ENCODE assay signal across 19 cellular contexts in the genomic region with DNA sequence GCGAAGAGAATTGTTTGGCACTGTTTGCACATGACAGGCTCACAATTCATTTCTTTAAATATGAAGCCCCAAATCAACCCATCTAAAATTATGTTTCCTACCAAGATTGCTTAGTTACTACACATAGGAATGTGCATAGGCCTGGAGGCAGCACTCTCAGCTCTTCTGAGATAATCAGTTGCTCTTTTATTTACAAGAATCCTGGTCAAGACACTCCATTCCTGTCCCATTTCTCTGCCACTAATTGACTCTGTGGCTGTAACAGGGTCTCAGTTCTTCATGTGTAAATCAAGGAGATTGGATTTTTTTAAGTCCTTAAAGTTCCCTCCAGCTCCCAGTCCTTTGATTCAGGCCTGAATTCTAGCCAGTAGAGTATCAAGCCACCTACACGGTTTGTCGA.
"Had no signal": no experiment of that assay in that cellular context is flagged by ENCODE, and none has a peak within 500 bp of the region (broad histone marks: within the 10 kb centered on the region; RNA-seq: fewer than 3 reads in every experiment).

No MANE protein-coding gene starts in this region.

- H3K4me1 ChIP-seq: vagina had no signal

- H3K27me3 Mint-ChIP-seq: activated naive CD4-positive, alpha-beta T cell treated with anti-CD3 and anti-CD28 coated beads, Interleukin-2, amount 50 U/mL, for 24 hours; brain; stimulated activated naive B cell treated with anti-CD40 and anti-IgM and Interleukin-4, amounts not matched to agents 10 μg/mL and 1 μg/mL and 100 μg/mL, for 72 hours; type B pancreatic cell had no signal

- H3K4me1 Mint-ChIP-seq: activated naive CD4-positive, alpha-beta T cell treated with anti-CD3 and anti-CD28 coated beads, Interleukin-2, amount 50 U/mL, for 24 hours; stimulated activated naive B cell treated with anti-CD40 and anti-IgM and Interleukin-4, amounts not matched to agents 10 μg/mL and 1 μg/mL and 100 μg/mL, for 72 hours had no signal

- H3K27ac Mint-ChIP-seq: activated naive CD4-positive, alpha-beta T cell treated with anti-CD3 and anti-CD28 coated beads, Interleukin-2, amount 50 U/mL, for 24 hours; stimulated activated naive B cell treated with anti-CD40 and anti-IgM and Interleukin-4, amounts not matched to agents 10 μg/mL and 1 μg/mL and 100 μg/mL, for 72 hours; type B pancreatic cell had no signal

- H3K36me3 ChIP-seq: vagina had no signal

- H3K27me3 ChIP-seq: vagina had no signal

- H3K4me3 ChIP-seq: smooth muscle cell, vagina had no signal

- DNase-seq: activated gamma-delta T cell treated with Interleukin-2 at 50 U/mL for 16 hours; activated T-cell treated with anti-CD3 and anti-CD28 coated beads, Interleukin-2, amount 50 U/mL, for 1 hour; aorta; caudate nucleus; dermis blood vessel endothelial cell; effector memory CD4-positive, alpha-beta T cell; hippocampal formation; left ventricle myocardium superior; mammary epithelial cell; occipital lobe; posterior cingulate gyrus; stimulated activated CD4-positive, alpha-beta T cell treated with anti-CD3 and anti-CD28 coated beads, Interleukin-2, amount 100 ng/mL, for 48 hours; stimulated activated CD8-positive, alpha-beta memory T cell treated with anti-CD3 and anti-CD28 coated beads, Interleukin-4, amount 100 ng/mL, for 48 hours; stimulated activated naive B cell treated with anti-CD40 and anti-IgM and Interleukin-4, amounts not matched to agents 10 μg/mL and 1 μg/mL and 100 μg/mL, for 72 hours had no signal

- H3K9me3 ChIP-seq: vagina had no signal

- H3K27ac ChIP-seq: vagina had no signal

- H3K4me3 Mint-ChIP-seq: activated naive CD4-positive, alpha-beta T cell treated with anti-CD3 and anti-CD28 coated beads, Interleukin-2, amount 50 U/mL, for 24 hours; brain; stimulated activated naive B cell treated with anti-CD40 and anti-IgM and Interleukin-4, amounts not matched to agents 10 μg/mL and 1 μg/mL and 100 μg/mL, for 72 hours; type B pancreatic cell had no signal

- H3K9me3 Mint-ChIP-seq: activated naive CD4-positive, alpha-beta T cell treated with anti-CD3 and anti-CD28 coated beads, Interleukin-2, amount 50 U/mL, for 24 hours; brain; stimulated activated naive B cell treated with anti-CD40 and anti-IgM and Interleukin-4, amounts not matched to agents 10 μg/mL and 1 μg/mL and 100 μg/mL, for 72 hours; type B pancreatic cell had no signal

- H3K4me2 ChIP-seq: smooth muscle cell had no signal

- H3K36me3 Mint-ChIP-seq: brain; stimulated activated naive B cell treated with anti-CD40 and anti-IgM and Interleukin-4, amounts not matched to agents 10 μg/mL and 1 μg/mL and 100 μg/mL, for 72 hours; type B pancreatic cell had no signal
